In genomic region chr6:165755583-165755982, GRCh38 we compare ENCODE assay signal across 24 cellular contexts.
"Had no signal": no experiment of that assay in that cellular context is flagged by ENCODE, and none has a peak within 500 bp of the region (broad histone marks: within the 10 kb centered on the region; RNA-seq: fewer than 3 reads in every experiment).

No MANE protein-coding gene starts in this region.

- H3K27me3 ChIP-seq: esophagus muscularis mucosa, gastroesophageal sphincter, heart right ventricle, right atrium auricular region, vagina had no signal

- H3K4me3 ChIP-seq: esophagus muscularis mucosa, gastroesophageal sphincter, heart right ventricle, lung, prostate gland, right atrium auricular region, vagina had no signal

- ATAC-seq: activated CD4-positive, CD25-positive, alpha-beta regulatory T cell treated with anti-CD3 and anti-CD28 coated beads, Interleukin-2, amount 50 U/mL, for 24 hours; activated CD8-positive, alpha-beta T cell treated with anti-CD3 and anti-CD28 coated beads, Interleukin-2, amount 10 ng/mL, durations not matched to agents 7 days and 5 days; gastroesophageal sphincter; heart right ventricle; left cardiac atrium had no signal

- H3K4me1 ChIP-seq: esophagus muscularis mucosa, gastroesophageal sphincter, heart right ventricle, prostate gland, right atrium auricular region, vagina had no signal

- H3K27ac Mint-ChIP-seq: activated CD4-positive, alpha-beta T cell treated with anti-CD3 and anti-CD28 coated beads, Interleukin-2, amount 10 ng/mL, durations not matched to agents 7 days and 5 days; activated CD8-positive, alpha-beta T cell treated with anti-CD3 and anti-CD28 coated beads, Interleukin-2, amount 10 ng/mL, durations not matched to agents 7 days and 5 days; activated naive CD4-positive, alpha-beta T cell treated with anti-CD3 and anti-CD28 coated beads for 36 hours; activated T-cell treated with anti-CD3 and anti-CD28 coated beads, Interleukin-2, amount 50 U/mL, for 24 hours; activated T-helper 2 cell treated with anti-CD3 and anti-CD28 coated beads, Interferon-gamma antibody, Interleukin-2, Interleukin-4, amounts not matched to agents 10 μg/mL and 5 μg/mL and 100 μg/mL, durations not matched to agents 14 hours and 24 hours and 36 hours; nephron; stimulated activated naive CD8-positive, alpha-beta T cell treated with anti-CD3 and anti-CD28 coated beads, Interleukin-15, Interleukin-2, amounts not matched to agents 100 ng/mL and 50 ng/mL, for 24 hours had no signal

- DNase-seq: activated CD4-positive, alpha-beta T cell treated with anti-CD3 and anti-CD28 coated beads, Interleukin-2, amount 10 ng/mL, durations not matched to agents 7 days and 5 days; activated CD8-positive, alpha-beta T cell treated with anti-CD3 and anti-CD28 coated beads, Interleukin-2, amount 10 ng/mL, durations not matched to agents 7 days and 5 days; activated naive CD4-positive, alpha-beta T cell treated with anti-CD3 and anti-CD28 coated beads for 36 hours; activated T-cell treated with anti-CD3 and anti-CD28 coated beads, Interleukin-2, amount 50 U/mL, for 24 hours; cerebellar nuclear complex; cortex of kidney; heart right ventricle; left cardiac atrium; midbrain; stimulated activated CD4-positive, alpha-beta T cell treated with anti-CD3 and anti-CD28 coated beads, Interleukin-12 subunit alpha, Interleukin-12 subunit beta, amount 100 ng/mL, for 4 hours; stimulated activated CD4-positive, alpha-beta T cell treated with anti-CD3 and anti-CD28 coated beads, Interleukin-1b, Interleukin-23, amount 100 ng/mL, for 48 hours; T-helper 1 cell; T-helper 9 cell; trophoblast cell had no signal

- H3K36me3 ChIP-seq: esophagus muscularis mucosa, gastroesophageal sphincter, heart right ventricle, prostate gland, right atrium auricular region, vagina had no signal

- H3K4me1 Mint-ChIP-seq: activated CD4-positive, alpha-beta T cell treated with anti-CD3 and anti-CD28 coated beads, Interleukin-2, amount 10 ng/mL, durations not matched to agents 7 days and 5 days; nephron had no signal

- H3K4me3 Mint-ChIP-seq: activated CD4-positive, alpha-beta T cell treated with anti-CD3 and anti-CD28 coated beads, Interleukin-2, amount 10 ng/mL, durations not matched to agents 7 days and 5 days; activated CD8-positive, alpha-beta T cell treated with anti-CD3 and anti-CD28 coated beads, Interleukin-2, amount 10 ng/mL, durations not matched to agents 7 days and 5 days; activated naive CD4-positive, alpha-beta T cell treated with anti-CD3 and anti-CD28 coated beads for 36 hours; activated T-cell treated with anti-CD3 and anti-CD28 coated beads, Interleukin-2, amount 50 U/mL, for 24 hours; nephron; stimulated activated naive CD8-positive, alpha-beta T cell treated with anti-CD3 and anti-CD28 coated beads, Interleukin-15, Interleukin-2, amounts not matched to agents 100 ng/mL and 50 ng/mL, for 24 hours had no signal

- H3K9me3 Mint-ChIP-seq: activated CD4-positive, alpha-beta T cell treated with anti-CD3 and anti-CD28 coated beads, Interleukin-2, amount 10 ng/mL, durations not matched to agents 7 days and 5 days; activated naive CD4-positive, alpha-beta T cell treated with anti-CD3 and anti-CD28 coated beads for 36 hours; activated T-cell treated with anti-CD3 and anti-CD28 coated beads, Interleukin-2, amount 50 U/mL, for 24 hours; activated T-helper 2 cell treated with anti-CD3 and anti-CD28 coated beads, Interferon-gamma antibody, Interleukin-2, Interleukin-4, amounts not matched to agents 10 μg/mL and 5 μg/mL and 100 μg/mL, durations not matched to agents 14 hours and 24 hours and 36 hours; stimulated activated naive CD8-positive, alpha-beta T cell treated with anti-CD3 and anti-CD28 coated beads, Interleukin-15, Interleukin-2, amounts not matched to agents 100 ng/mL and 50 ng/mL, for 24 hours had no signal

- H3K27me3 Mint-ChIP-seq: activated CD4-positive, alpha-beta T cell treated with anti-CD3 and anti-CD28 coated beads, Interleukin-2, amount 10 ng/mL, durations not matched to agents 7 days and 5 days; activated T-cell treated with anti-CD3 and anti-CD28 coated beads, Interleukin-2, amount 50 U/mL, for 24 hours had no signal

- H3K27ac ChIP-seq: esophagus muscularis mucosa, gastroesophageal sphincter, heart right ventricle, prostate gland, right atrium auricular region, vagina had no signal
